Comparison of ENCODE assay signal across 20 cellular contexts in the genomic region with DNA sequence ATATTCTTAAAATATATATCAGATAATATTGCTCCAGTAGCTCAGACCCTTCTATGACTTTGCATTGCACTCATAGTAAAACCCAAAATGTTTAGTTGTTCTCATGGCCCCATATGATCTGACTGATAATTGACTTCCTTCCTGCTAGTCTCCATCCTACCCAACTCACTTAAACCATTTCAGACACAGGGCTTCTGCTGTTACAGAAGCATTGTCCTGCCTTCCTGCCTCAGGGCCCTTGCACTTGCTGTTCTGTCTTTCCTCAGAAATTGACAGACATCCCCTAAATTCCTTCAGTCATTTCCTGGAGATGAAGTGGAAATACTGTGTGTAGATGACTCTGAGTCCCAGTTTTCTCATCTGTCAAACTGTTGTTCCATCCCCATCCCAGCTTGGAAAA. TPM values are rescaled to one million over a fixed set of nuclear protein-coding genes. Genes with fewer than 3 reads are reported as not detected.
A peak's percentile ranks its signal among the peaks of the same experiment; 100 is the strongest.
DNase-seq lines count a peak whose midpoint lies in the region; ATAC-seq, FAIRE-seq and TF ChIP-seq lines count a peak whose summit lies in the region.
"Had no signal": no experiment of that assay in that cellular context is flagged by ENCODE, and none has a peak within 500 bp of the region (broad histone marks: within the 10 kb centered on the region; RNA-seq: fewer than 3 reads in every experiment).

No MANE protein-coding gene starts in this region.

- no peaks in the 10 kb centered on the region for H4K20me1 ChIP-seq in K562 (replicated peaks; ENCODE audit: control insufficient read depth, insufficient read depth, low read length)

- H3K4me3 Mint-ChIP-seq in activated T-cell treated with anti-CD3 and anti-CD28 coated beads, Interleukin-2, amount 50 U/mL, for 72 hours: no peak overlapping the region
- H3K4me3 Mint-ChIP-seq: GM23338 had no signal

- peak overlapping the region; percentile 9 for H3K27ac Mint-ChIP-seq in activated T-cell treated with anti-CD3 and anti-CD28 coated beads, Interleukin-2, amount 50 U/mL, for 72 hours
- H3K27ac Mint-ChIP-seq: GM23338 had no signal

- no peaks in the 10 kb centered on the region; the same call in 1 of the 2 replicates for H3K9me3 ChIP-seq in K562 (replicated peaks; ENCODE audit: control insufficient read depth, insufficient read depth, low read depth, low read length)

- BruUV-seq in K562 (replicated peaks; lab: Mats Ljungman, UMichigan): no TSS peak

- ATAC-seq in activated T-cell treated with anti-CD3 and anti-CD28 coated beads, Interleukin-2, amount 50 U/mL, for 72 hours (replicated peaks in 1 of 2): no peak
- ATAC-seq in K562: no peak
- ATAC-seq: GM23338 had no signal

- no peak for DNase-seq in activated T-cell treated with anti-CD3 and anti-CD28 coated beads, Interleukin-2, amount 50 U/mL, for 72 hours
- no peak for DNase-seq in activated T-cell treated with anti-CD3 and anti-CD28 coated beads, Interleukin-2, amount 50 U/mL, for 48 hours
- peak; percentile 56 for DNase-seq in NB4 (ENCODE audit: low read depth)
- DNase-seq in K562 (ENCODE audit: extremely low read depth in 1 of 4, low spot score in 3 of 4): no peak
- no peak for DNase-seq in NCI-H2227 (lab: John Stamatoyannopoulos, UW; ENCODE audit: unreplicated experiment)
- DNase-seq in A172 (ENCODE audit: low spot score): no peak
- no peak for DNase-seq in stimulated activated CD4-positive, alpha-beta T cell treated with anti-CD3 and anti-CD28 coated beads, Interleukin-2, amount 100 ng/mL, for 24 hours
- DNase-seq: ACHN, C1 segment of cervical spinal cord, DMS79, HCEC 1CT, NCI-H1417, NCI-H187, NCI-H2107, NCI-H2227 treated with DMSO at 0.1 percent for 48 hours, NCI-H510A treated with DMSO at 0.1 percent for 48 hours, NCI-H82, SHP77 treated with DMSO at 0.1 percent for 48 hours had no signal

- no peak overlapping the region for H2AFZ ChIP-seq in K562 (ENCODE audit: low read depth, low read length)
- H2AFZ ChIP-seq: GM23338 had no signal

- no peaks in the 10 kb centered on the region for H3K27me3 ChIP-seq in K562 (ENCODE audit: control insufficient read depth in 2 of 2, insufficient read depth in 2 of 2, low read length in 2 of 2)

- no peak for TF ChIP-seq POLR2A in NB4 (IDR thresholded peaks at IDR 0.05; ENCODE audit: extremely low read depth, insufficient read length)
- TF ChIP-seq POLR2A in K562 (conservative IDR thresholded peaks at IDR 0.05): no peak

- H3K4me1 ChIP-seq in K562 (replicated peaks in 1 of 2; ENCODE audit: control insufficient read depth in 2 of 2, insufficient read depth in 2 of 2, low read length in 2 of 2): peaks cover 0 to 3% of the 10 kb centered on the region in 2 experiments; a peak in 1 of 5 replicates

- FAIRE-seq in K562 (lab: Jason Lieb, UNC): no peak
- FAIRE-seq: D721Med had no signal

- no peaks in the 10 kb centered on the region for H3K9me3 Mint-ChIP-seq in activated T-cell treated with anti-CD3 and anti-CD28 coated beads, Interleukin-2, amount 50 U/mL, for 72 hours
- H3K9me3 Mint-ChIP-seq: GM23338 had no signal

- no peak for TF ChIP-seq EP300 in K562 (IDR thresholded peaks at IDR 0.05; ENCODE audit: low read length)

- no peak overlapping the region for H3K9ac ChIP-seq in K562 (ENCODE audit: insufficient read depth in 1 of 2, low read depth in 2 of 2, low read length in 2 of 2)

- no peak overlapping the region for H3K27ac ChIP-seq in K562 (ENCODE audit: extremely low read depth, low read depth, low read length)

- in situ Hi-C loops in K562 (cut with MboI): loop anchor here (10.0 kb wide), 1 partner anchor 664 kb away; no protein-coding TSS in a partner anchor

- no peak for TF ChIP-seq RAD21 in K562 (CRISPR knock-in tag; conservative IDR thresholded peaks at IDR 0.05 in 1 of 2, IDR thresholded peaks at IDR 0.05 in 1 of 2)

- no peaks in the 10 kb centered on the region for H3K36me3 Mint-ChIP-seq in activated T-cell treated with anti-CD3 and anti-CD28 coated beads, Interleukin-2, amount 50 U/mL, for 72 hours (ENCODE audit: insufficient read depth in 2 of 2)

- H3K36me3 ChIP-seq in K562 (ENCODE audit: control insufficient read depth, insufficient read depth, low read length): no peaks in the 10 kb centered on the region

- intact Hi-C loops in K562 (cut with micrococcal nuclease): no loop called here

- no peaks in the 10 kb centered on the region for H3K27me3 Mint-ChIP-seq in activated T-cell treated with anti-CD3 and anti-CD28 coated beads, Interleukin-2, amount 50 U/mL, for 72 hours (ENCODE audit: low read depth)

- CTCF ChIA-PET in K562 (lab: Yijun Ruan, JAX; ENCODE audit: low intra/inter-chr PET ratio): interaction anchor here (0.8 kb wide), 1 partner anchor 48 kb away, joined by 5 read pairs; no protein-coding TSS in a partner anchor

- no peak overlapping the region for H3K4me2 ChIP-seq in K562 (ENCODE audit: insufficient read depth, low read length)
- H3K4me2 ChIP-seq: GM23338 had no signal

- no peak for TF ChIP-seq CTCF in NB4 (IDR thresholded peaks at IDR 0.05; ENCODE audit: low read depth, low read length)
- no peak for TF ChIP-seq CTCF in K562 (IDR thresholded peaks at IDR 0.05 in 2 of 3, conservative IDR thresholded peaks at IDR 0.05 in 1 of 3; ENCODE audit: insufficient read depth in 2 of 3, low read depth in 1 of 3, low read length in 3 of 3)

- peaks cover 31% of the 10 kb centered on the region for H3K4me1 Mint-ChIP-seq in activated T-cell treated with anti-CD3 and anti-CD28 coated beads, Interleukin-2, amount 50 U/mL, for 72 hours (ENCODE audit: low read depth)
- H3K4me1 Mint-ChIP-seq: GM23338 had no signal

- H3K9me1 ChIP-seq in K562 (ENCODE audit: control insufficient read depth, insufficient read depth, low read length): no peaks in the 10 kb centered on the region

- H3K79me2 ChIP-seq in K562 (ENCODE audit: control insufficient read depth, insufficient read depth, low read length): no peaks in the 10 kb centered on the region

- H3K4me3 ChIP-seq in NB4 (ENCODE audit: low read depth, low read length) (no peak overlapping the region), K562 (no peak overlapping the region)
- H3K4me3 ChIP-seq: GM23338 had no signal

- POLR2A ChIA-PET in K562 (lab: Yijun Ruan, JAX): interaction anchor here (1.1 kb wide), 1 partner anchor 10 kb away, joined by 4 read pairs; no protein-coding TSS in a partner anchor

RNA-seq across cellular contexts. Expression of gene FBXL12, which starts 19.7 kb away (rescaled TPM):
- 10 to 100 TPM; 34.1 to 36.9 TPM for total RNA-seq in activated T-cell treated with anti-CD3 and anti-CD28 coated beads, Interleukin-2, amount 50 U/mL, for 72 hours
- total RNA-seq in K562 (2011; cell fraction: chromatin; rRNA removed; ENCODE audit: low replicate concordance): 51.6 and 99.0 TPM in 2 replicates
- 82.6 and 111 TPM in 2 replicates for total RNA-seq in K562 (2011; cell fraction: nucleolus; rRNA removed)
- 71.9 and 76.0 TPM in 2 replicates for total RNA-seq in K562 (2011; cell fraction: nucleoplasm; rRNA removed)
- total RNA-seq in K562 (2014; rRNA removed) (28.4 and 36.6 TPM in 2 replicates), K562 (2014; rRNA removed; fragmentation: Illumina TruSeq; extraction: Trizol) (11.8 and 12.8 TPM in 2 replicates), K562 (2015; rRNA removed; fragmentation: Illumina TruSeq; extraction: Trizol) (20.0 and 20.1 TPM in 2 replicates), K562 (2021) (37.1 and 37.7 TPM in 2 replicates)
- polyA plus RNA-seq in K562 (2011; rRNA removed) (27.1 and 34.2 TPM in 2 replicates), K562 (2014; fragmentation: Illumina TruSeq; extraction: Trizol) (26.5 and 37.4 TPM in 2 replicates), K562 (2014; fragmentation: Nextera tagmentation; extraction: Ambion mirVana) (1 to 10 TPM; 2.7 to 3.9 TPM), K562 (2014; rRNA removed) (39.8 and 40.5 TPM in 2 replicates)
- 35.0 and 92.1 TPM in 2 replicates for polyA plus RNA-seq in K562 (2011; cell fraction: cytosol; rRNA removed)
- polyA plus RNA-seq in K562 (2011; cell fraction: nucleus; rRNA removed): 50.1 and 90.2 TPM in 2 replicates
- polyA plus RNA-seq in K562 (2012): 28.2 and 35.5 TPM in 2 replicates
- 9.5 and 11.8 TPM in 2 replicates for polyA minus RNA-seq in K562 (2011; rRNA and poly(A)+ RNA removed)
- 18.6 and 19.3 TPM in 2 replicates for polyA minus RNA-seq in K562 (2011; cell fraction: cytosol; rRNA and poly(A)+ RNA removed)
- polyA minus RNA-seq in K562 (2011; cell fraction: nucleus; rRNA and poly(A)+ RNA removed): 32.0 and 33.4 TPM in 2 replicates
- 17.3 and 18.1 TPM in 2 replicates for total RNA-seq in A172 (2014; rRNA removed; shearing (Covaris generic))

RNA-seq across cellular contexts. Expression of gene UBL5, which starts 28.6 kb away (rescaled TPM):
- 100 to 1,000 TPM; 167 to 171 TPM for total RNA-seq in activated T-cell treated with anti-CD3 and anti-CD28 coated beads, Interleukin-2, amount 50 U/mL, for 72 hours
- total RNA-seq in K562 (2011; cell fraction: chromatin; rRNA removed; ENCODE audit: low replicate concordance): 39.7 and 67.9 TPM in 2 replicates
- 97.9 and 112 TPM in 2 replicates for total RNA-seq in K562 (2011; cell fraction: nucleolus; rRNA removed)
- 87.5 and 111 TPM in 2 replicates for total RNA-seq in K562 (2011; cell fraction: nucleoplasm; rRNA removed)
- total RNA-seq in K562 (2014; rRNA removed) (424 and 564 TPM in 2 replicates), K562 (2014; rRNA removed; fragmentation: Illumina TruSeq; extraction: Trizol) (465 and 492 TPM in 2 replicates), K562 (2015; rRNA removed; fragmentation: Illumina TruSeq; extraction: Trizol) (383 and 410 TPM in 2 replicates), K562 (2021) (489 and 520 TPM in 2 replicates)
- polyA plus RNA-seq in K562 (2011; rRNA removed) (833 and 989 TPM in 2 replicates), K562 (2014; fragmentation: Illumina TruSeq; extraction: Trizol) (602 and 613 TPM in 2 replicates), K562 (2014; fragmentation: Nextera tagmentation; extraction: Ambion mirVana) (1,000 to 10,000 TPM in 1 of 2 experiments, 100 to 1,000 TPM in 1; 995 to 1,140 TPM), K562 (2014; rRNA removed) (1,210 and 1,266 TPM in 2 replicates)
- polyA plus RNA-seq in K562 (2011; cell fraction: cytosol; rRNA removed): 727 and 1,456 TPM in 2 replicates
- polyA plus RNA-seq in K562 (2011; cell fraction: nucleus; rRNA removed): 352 and 598 TPM in 2 replicates
- polyA plus RNA-seq in K562 (2012): 383 and 1,143 TPM in 2 replicates
- 303 and 304 TPM in 2 replicates for polyA minus RNA-seq in K562 (2011; rRNA and poly(A)+ RNA removed)
- 86.1 and 91.4 TPM in 2 replicates for polyA minus RNA-seq in K562 (2011; cell fraction: cytosol; rRNA and poly(A)+ RNA removed)
- polyA minus RNA-seq in K562 (2011; cell fraction: nucleus; rRNA and poly(A)+ RNA removed): 33.3 and 49.1 TPM in 2 replicates
- 506 and 560 TPM in 2 replicates for total RNA-seq in A172 (2014; rRNA removed; shearing (Covaris generic))

RNA-seq across cellular contexts. Expression of gene ZNF846, which starts 30.6 kb away (rescaled TPM):
- total RNA-seq in activated T-cell treated with anti-CD3 and anti-CD28 coated beads, Interleukin-2, amount 50 U/mL, for 72 hours: 10 to 100 TPM in 1 of 2 donors, 1 to 10 TPM in 1; 7.7 to 10.5 TPM
- total RNA-seq in K562 (2011; cell fraction: chromatin; rRNA removed; ENCODE audit: low replicate concordance): 16.6 and 37.0 TPM in 2 replicates
- total RNA-seq in K562 (2011; cell fraction: nucleolus; rRNA removed): 12.7 and 14.3 TPM in 2 replicates
- 18.8 and 24.1 TPM in 2 replicates for total RNA-seq in K562 (2011; cell fraction: nucleoplasm; rRNA removed)
- total RNA-seq in K562 (2014; rRNA removed) (4.5 and 5.2 TPM in 2 replicates), K562 (2014; rRNA removed; fragmentation: Illumina TruSeq; extraction: Trizol) (8.5 and 8.6 TPM in 2 replicates), K562 (2015; rRNA removed; fragmentation: Illumina TruSeq; extraction: Trizol) (6.8 and 8.7 TPM in 2 replicates), K562 (2021) (5.1 and 7.8 TPM in 2 replicates)
- polyA plus RNA-seq in K562 (2011; rRNA removed) (6.0 and 8.5 TPM in 2 replicates), K562 (2014; fragmentation: Illumina TruSeq; extraction: Trizol) (6.2 and 6.8 TPM in 2 replicates), K562 (2014; fragmentation: Nextera tagmentation; extraction: Ambion mirVana) (1 to 10 TPM; 4.1 to 4.5 TPM), K562 (2014; rRNA removed) (8.6 and 11.1 TPM in 2 replicates)
- polyA plus RNA-seq in K562 (2011; cell fraction: cytosol; rRNA removed): 3.3 and 4.8 TPM in 2 replicates
- polyA plus RNA-seq in K562 (2011; cell fraction: nucleus; rRNA removed): 8.7 and 13.1 TPM in 2 replicates
- polyA plus RNA-seq in K562 (2012): 7.9 and 10.4 TPM in 2 replicates
- 9.9 and 11.9 TPM in 2 replicates for polyA minus RNA-seq in K562 (2011; rRNA and poly(A)+ RNA removed)
- polyA minus RNA-seq in K562 (2011; cell fraction: cytosol; rRNA and poly(A)+ RNA removed): 2.0 and 4.5 TPM in 2 replicates
- 9.2 and 10.4 TPM in 2 replicates for polyA minus RNA-seq in K562 (2011; cell fraction: nucleus; rRNA and poly(A)+ RNA removed)
- total RNA-seq in A172 (2014; rRNA removed; shearing (Covaris generic)): 1.2 and 3.8 TPM in 2 replicates

RNA-seq across cellular contexts. Expression of gene PIN1, which starts 36.0 kb away (rescaled TPM):
- total RNA-seq in activated T-cell treated with anti-CD3 and anti-CD28 coated beads, Interleukin-2, amount 50 U/mL, for 72 hours: 10 to 100 TPM; 71.4 to 78.0 TPM
- 28.9 and 74.2 TPM in 2 replicates for total RNA-seq in K562 (2011; cell fraction: chromatin; rRNA removed; ENCODE audit: low replicate concordance)
- total RNA-seq in K562 (2011; cell fraction: nucleolus; rRNA removed): 53.7 and 55.2 TPM in 2 replicates
- 39.3 and 42.7 TPM in 2 replicates for total RNA-seq in K562 (2011; cell fraction: nucleoplasm; rRNA removed)
- total RNA-seq in K562 (2014; rRNA removed) (178 and 240 TPM in 2 replicates), K562 (2014; rRNA removed; fragmentation: Illumina TruSeq; extraction: Trizol) (16.7 and 24.2 TPM in 2 replicates), K562 (2015; rRNA removed; fragmentation: Illumina TruSeq; extraction: Trizol) (55.8 and 60.9 TPM in 2 replicates), K562 (2021) (97.6 and 104 TPM in 2 replicates)
- polyA plus RNA-seq in K562 (2011; rRNA removed) (42.5 and 48.1 TPM in 2 replicates), K562 (2014; fragmentation: Illumina TruSeq; extraction: Trizol) (19.6 and 58.2 TPM in 2 replicates), K562 (2014; fragmentation: Nextera tagmentation; extraction: Ambion mirVana) (1 to 10 TPM; 1.6 to 4.1 TPM), K562 (2014; rRNA removed) (131 and 180 TPM in 2 replicates)
- polyA plus RNA-seq in K562 (2011; cell fraction: cytosol; rRNA removed): 72.1 and 158 TPM in 2 replicates
- 44.6 and 79.3 TPM in 2 replicates for polyA plus RNA-seq in K562 (2011; cell fraction: nucleus; rRNA removed)
- 74.0 and 77.2 TPM in 2 replicates for polyA plus RNA-seq in K562 (2012)
- 6.7 and 10.2 TPM in 2 replicates for polyA minus RNA-seq in K562 (2011; rRNA and poly(A)+ RNA removed)
- 21.9 and 23.9 TPM in 2 replicates for polyA minus RNA-seq in K562 (2011; cell fraction: cytosol; rRNA and poly(A)+ RNA removed)
- polyA minus RNA-seq in K562 (2011; cell fraction: nucleus; rRNA and poly(A)+ RNA removed): 14.3 and 14.9 TPM in 2 replicates
- 231 and 232 TPM in 2 replicates for total RNA-seq in A172 (2014; rRNA removed; shearing (Covaris generic))
